Comparison of ENCODE assay signal across 26 cellular contexts in genomic region chr21:9735421-9735961, GRCh38.
"Had no signal": no experiment of that assay in that cellular context is flagged by ENCODE, and none has a peak within 500 bp of the region (broad histone marks: within the 10 kb centered on the region; RNA-seq: fewer than 3 reads in every experiment).

No MANE protein-coding gene starts in this region.

- DNase-seq: activated CD4-positive, alpha-beta memory T cell treated with anti-CD3 and anti-CD28 coated beads, Interleukin-2, amount 10 ng/mL, durations not matched to agents 7 days and 5 days; activated CD4-positive, alpha-beta T cell treated with anti-CD3 and anti-CD28 coated beads for 48 hours; activated CD4-positive, CD25-positive, alpha-beta regulatory T cell; activated effector memory CD4-positive, alpha-beta T cell treated with Interleukin-2 at 50 U/mL for 16 hours; activated naive CD4-positive, alpha-beta T cell treated with anti-CD3 and anti-CD28 coated beads, Interleukin-2, amount 10 ng/mL, durations not matched to agents 7 days and 5 days; activated naive CD8-positive, alpha-beta T cell treated with anti-CD3 and anti-CD28 coated beads, Interleukin-2, amount 50 U/mL, for 24 hours; activated T-cell treated with anti-CD3 and anti-CD28 coated beads, Interleukin-2, amount 50 U/mL, for 1 hour; anterior cingulate cortex; brain microvascular endothelial cell; erythroblast; left colon; mammary epithelial cell; nucleus accumbens; SIG-M5; stimulated activated CD4-positive, alpha-beta T cell treated with anti-CD3 and anti-CD28 coated beads, Interleukin-15, amount 100 ng/mL, for 24 hours; stimulated activated CD4-positive, alpha-beta T cell treated with anti-CD3 and anti-CD28 coated beads, Interleukin-2, amount 100 ng/mL, for 48 hours; stimulated activated naive CD8-positive, alpha-beta T cell treated with anti-CD3 and anti-CD28 coated beads, Interleukin-15, amount 100 ng/mL, for 72 hours; T-cell; T-helper 9 cell had no signal

- H3K4me3 Mint-ChIP-seq: activated CD4-positive, alpha-beta memory T cell treated with anti-CD3 and anti-CD28 coated beads, Interleukin-2, amount 10 ng/mL, durations not matched to agents 7 days and 5 days; activated naive CD4-positive, alpha-beta T cell treated with anti-CD3 and anti-CD28 coated beads, Interleukin-2, amount 10 ng/mL, durations not matched to agents 7 days and 5 days; activated naive CD8-positive, alpha-beta T cell treated with anti-CD3 and anti-CD28 coated beads, Interleukin-2, amount 50 U/mL, for 24 hours; central memory CD8-positive, alpha-beta T cell; nephron; stimulated activated naive CD8-positive, alpha-beta T cell treated with anti-CD3 and anti-CD28 coated beads, Interleukin-15, amount 100 ng/mL, for 72 hours; T-cell had no signal

- H3K36me3 Mint-ChIP-seq: activated naive CD4-positive, alpha-beta T cell treated with anti-CD3 and anti-CD28 coated beads, Interleukin-2, amount 10 ng/mL, durations not matched to agents 7 days and 5 days; T-cell had no signal

- H3K4me3 ChIP-seq: coronary artery, skin epidermis had no signal

- H3K4me1 Mint-ChIP-seq: activated CD4-positive, alpha-beta memory T cell treated with anti-CD3 and anti-CD28 coated beads, Interleukin-2, amount 10 ng/mL, durations not matched to agents 7 days and 5 days; activated naive CD4-positive, alpha-beta T cell treated with anti-CD3 and anti-CD28 coated beads, Interleukin-2, amount 10 ng/mL, durations not matched to agents 7 days and 5 days; activated naive CD8-positive, alpha-beta T cell treated with anti-CD3 and anti-CD28 coated beads, Interleukin-2, amount 50 U/mL, for 24 hours; central memory CD8-positive, alpha-beta T cell; nephron; stimulated activated naive CD8-positive, alpha-beta T cell treated with anti-CD3 and anti-CD28 coated beads, Interleukin-15, amount 100 ng/mL, for 72 hours; T-cell had no signal

- H3K36me3 ChIP-seq: brain microvascular endothelial cell had no signal

- H3K27ac ChIP-seq: brain microvascular endothelial cell, coronary artery, skin epidermis had no signal

- FAIRE-seq: endometrium, islet of Langerhans had no signal

- H3K27me3 ChIP-seq: brain microvascular endothelial cell had no signal

- H3K27ac Mint-ChIP-seq: activated CD4-positive, alpha-beta memory T cell treated with anti-CD3 and anti-CD28 coated beads, Interleukin-2, amount 10 ng/mL, durations not matched to agents 7 days and 5 days; activated naive CD4-positive, alpha-beta T cell treated with anti-CD3 and anti-CD28 coated beads, Interleukin-2, amount 10 ng/mL, durations not matched to agents 7 days and 5 days; activated naive CD8-positive, alpha-beta T cell treated with anti-CD3 and anti-CD28 coated beads, Interleukin-2, amount 50 U/mL, for 24 hours; nephron; stimulated activated naive CD8-positive, alpha-beta T cell treated with anti-CD3 and anti-CD28 coated beads, Interleukin-15, amount 100 ng/mL, for 72 hours; T-cell had no signal

- ATAC-seq: left colon; SK-N-SH treated with all-trans-retinoic acid at 6 μM for 48 hours; stimulated activated naive CD8-positive, alpha-beta T cell treated with anti-CD3 and anti-CD28 coated beads, Interleukin-15, amount 100 ng/mL, for 72 hours had no signal

- H3K27me3 Mint-ChIP-seq: activated CD4-positive, alpha-beta memory T cell treated with anti-CD3 and anti-CD28 coated beads, Interleukin-2, amount 10 ng/mL, durations not matched to agents 7 days and 5 days; activated naive CD4-positive, alpha-beta T cell treated with anti-CD3 and anti-CD28 coated beads, Interleukin-2, amount 10 ng/mL, durations not matched to agents 7 days and 5 days; activated naive CD8-positive, alpha-beta T cell treated with anti-CD3 and anti-CD28 coated beads, Interleukin-2, amount 50 U/mL, for 24 hours; central memory CD8-positive, alpha-beta T cell; stimulated activated naive CD8-positive, alpha-beta T cell treated with anti-CD3 and anti-CD28 coated beads, Interleukin-15, amount 100 ng/mL, for 72 hours; T-cell had no signal
